ENCODE assay signal across 2 cellular contexts in genomic region chr1:116833655-116834054, GRCh38.
TF ChIP-seq lines count a peak whose summit lies in the region.

No MANE protein-coding gene starts in this region.

TF ChIP-seq in GM23338, 12 proteins besides CTCF, POLR2A, EP300 and RAD21 (continued from another document):
- TF ChIP-seq ETS1 (IDR thresholded peaks at IDR 0.05) (no peak), CREB1 (CRISPR knock-in tag; IDR thresholded peaks at IDR 0.05; ENCODE audit: low read depth) (no peak), EZH2 (IDR thresholded peaks at IDR 0.05; ENCODE audit: low read depth, unreplicated experiment) (no peak), ZNF331 (CRISPR knock-in tag; IDR thresholded peaks at IDR 0.05; ENCODE audit: low read depth) (no peak), POLR2AphosphoS5 (IDR thresholded peaks at IDR 0.05; ENCODE audit: low read depth) (no peak), JUNB (IDR thresholded peaks at IDR 0.05; ENCODE audit: unreplicated experiment) (no peak), ZNF462 (CRISPR knock-in tag; IDR thresholded peaks at IDR 0.05) (no peak), REST (IDR thresholded peaks at IDR 0.05; ENCODE audit: unreplicated experiment) (no peak), STAT1 (IDR thresholded peaks at IDR 0.05; ENCODE audit: unreplicated experiment) (no peak)

TF ChIP-seq in H1, 55 proteins besides CTCF, POLR2A, EP300 and RAD21 (continued from another document):
- TF ChIP-seq TAF7 (optimal IDR thresholded peaks at IDR 0.05; ENCODE audit: borderline replicate concordance, low read depth, low read length) (no peak), ATF3 (IDR thresholded peaks at IDR 0.05; ENCODE audit: insufficient read depth, low read depth, low read length) (no peak)
